In the genomic region with DNA sequence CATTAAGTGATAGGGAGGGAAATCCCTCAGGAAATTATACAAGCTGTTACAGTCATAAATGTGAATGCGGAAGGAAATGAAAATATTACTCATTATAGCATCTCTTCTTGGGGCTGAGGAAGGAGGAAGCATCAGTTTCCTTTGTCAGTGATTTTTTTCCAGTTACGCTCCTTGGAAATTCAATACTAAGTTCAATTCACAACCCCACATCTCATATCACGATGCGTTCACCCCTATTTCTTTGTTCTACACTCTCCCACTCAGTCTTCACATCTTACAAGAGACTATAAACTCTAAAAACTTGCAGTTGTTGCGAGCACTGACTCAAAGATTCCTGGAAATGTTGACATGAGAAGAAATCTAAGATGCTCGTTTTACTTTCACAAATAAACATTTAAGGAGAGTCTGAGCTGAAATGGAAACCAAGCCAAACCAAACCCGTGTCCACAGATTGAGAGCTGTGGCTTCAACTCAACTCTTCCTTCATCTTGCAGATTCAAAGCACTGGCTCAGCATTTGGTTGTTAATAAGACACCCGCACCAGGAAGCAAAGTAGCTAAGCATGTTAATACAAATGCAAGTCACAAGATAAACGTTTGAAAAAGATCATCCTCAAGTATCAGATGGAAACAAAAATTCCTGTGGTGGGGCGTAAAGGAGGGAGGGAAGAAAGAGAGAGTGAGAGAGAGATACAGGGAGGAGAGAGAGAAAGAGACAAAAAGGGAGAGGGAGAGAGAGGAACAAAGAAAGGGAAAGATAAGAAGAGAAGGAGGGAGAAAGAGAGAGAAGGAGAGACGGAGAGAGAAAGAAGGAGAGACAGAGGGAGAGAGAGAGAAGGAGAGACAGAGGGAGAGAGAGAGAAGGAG, we compare ENCODE assay signal across 9 cellular contexts.
DNase-seq lines count a peak whose midpoint lies in the region; ATAC-seq, FAIRE-seq and TF ChIP-seq lines count a peak whose summit lies in the region.
"Had no signal": no experiment of that assay in that cellular context is flagged by ENCODE, and none has a peak within 500 bp of the region (broad histone marks: within the 10 kb centered on the region; RNA-seq: fewer than 3 reads in every experiment).

No MANE protein-coding gene starts in this region.

- peaks cover 44% of the 10 kb centered on the region for H3K4me1 Mint-ChIP-seq in Calu3 (ENCODE audit: low read depth, unreplicated experiment)
- peaks cover 49% of the 10 kb centered on the region for H3K4me1 Mint-ChIP-seq in endothelial cell (ENCODE audit: unreplicated experiment)

- ATAC-seq in psoas muscle, result no peak
- no peak for ATAC-seq in GM19351 (IDR thresholded peaks at IDR 0.05; ENCODE audit: unreplicated experiment)

- BruUV-seq in Calu3 (replicated peaks; lab: Mats Ljungman, UMichigan), result no TSS peak

- peak overlapping the region; percentile 18 for H3K27ac Mint-ChIP-seq in Calu3 (ENCODE audit: unreplicated experiment)
- H3K27ac Mint-ChIP-seq in endothelial cell (ENCODE audit: unreplicated experiment), result peak overlapping the region; percentile 96

- H3K9me3 ChIP-seq in SJSA1 (replicated peaks) (no peaks in the 10 kb centered on the region), psoas muscle (no peaks in the 10 kb centered on the region), kidney (ENCODE audit: control insufficient read depth in 1 of 2, low read length in 2 of 2) (no peaks in the 10 kb centered on the region)

- H3K9me3 Mint-ChIP-seq in Calu3 (ENCODE audit: low read depth, unreplicated experiment) (no peaks in the 10 kb centered on the region), endothelial cell (ENCODE audit: unreplicated experiment) (no peaks in the 10 kb centered on the region)

- H3K36me3 Mint-ChIP-seq in Calu3 (ENCODE audit: insufficient read depth, unreplicated experiment) (no peaks in the 10 kb centered on the region), endothelial cell (ENCODE audit: low read depth, unreplicated experiment) (peaks cover 4% of the 10 kb centered on the region)

- DNase-seq in Calu3 (no peak), SJSA1 (ENCODE audit: low read depth in 1 of 2, low spot score in 2 of 2) (peak; percentile 60 to 85), endothelial cell (ENCODE audit: low spot score) (no peak), psoas muscle (no peak), GM13976 (ENCODE audit: low spot score) (no peak), kidney (no peak)
- no peak for DNase-seq in activated CD8-positive, alpha-beta memory T cell treated with anti-CD3 and anti-CD28 coated beads, Interleukin-2, amount 50 U/mL, for 4 hours
- DNase-seq: NCI-H1417 treated with DMSO at 0.1 percent for 48 hours had no signal

- H3K4me3 ChIP-seq in SJSA1, result peak overlapping the region; percentile 3
- H3K4me3 ChIP-seq in psoas muscle, result peak overlapping the region; percentile 30
- no peak overlapping the region for H3K4me3 ChIP-seq in kidney (ENCODE audit: low read length in 2 of 2)

- H3K36me3 ChIP-seq in SJSA1, result no peaks in the 10 kb centered on the region
- H3K36me3 ChIP-seq in psoas muscle (ENCODE audit: insufficient read depth in 1 of 2, low read depth in 1 of 2), result no peaks in the 10 kb centered on the region
- peaks cover 2 to 5% of the 10 kb centered on the region in 2 donors for H3K36me3 ChIP-seq in kidney (ENCODE audit: control insufficient read depth in 1 of 2, insufficient read depth in 2 of 2, low read length in 2 of 2)

- 44 to 48% (median 45%) methylated on average over 11 of the region's 11 CpGs for WGBS in psoas muscle, 3 donors

- peaks cover 45% of the 10 kb centered on the region for H3K4me1 ChIP-seq in SJSA1 (replicated peaks)
- H3K4me1 ChIP-seq in psoas muscle, result peaks cover 20% of the 10 kb centered on the region
- peaks cover 4 to 6% of the 10 kb centered on the region in 2 donors for H3K4me1 ChIP-seq in kidney (ENCODE audit: control insufficient read depth in 1 of 2, insufficient read depth in 1 of 2, low read depth in 1 of 2, low read length in 2 of 2)

- CTCF ChIA-PET in Calu3 (lab: Charles Lee), result interaction anchor here (0.6 kb wide), 1 partner anchor 207 kb away, joined by 4 read pairs; no protein-coding TSS in a partner anchor

- no peak overlapping the region for H3K9ac ChIP-seq in kidney (ENCODE audit: low read length in 2 of 2)

- H3K4me3 Mint-ChIP-seq in Calu3 (ENCODE audit: low read depth, unreplicated experiment), result no peak overlapping the region
- H3K4me3 Mint-ChIP-seq in endothelial cell (ENCODE audit: unreplicated experiment), result no peak overlapping the region

- intact Hi-C loops in Calu3 (cut with micrococcal nuclease; ENCODE audit: unreplicated experiment), result loop anchor here (2.0 to 10.0 kb wide), 4 partner anchors 74 to 248 kb away; no protein-coding TSS in a partner anchor
- intact Hi-C loops in psoas muscle (cut with DNase I), result no loop called here
- intact Hi-C loops in kidney (cut with DNase I), result no loop called here

- H3K27me3 ChIP-seq in SJSA1 (replicated peaks) (no peaks in the 10 kb centered on the region), psoas muscle (ENCODE audit: insufficient read depth in 3 of 3, low read length in 2 of 3) (no peaks in the 10 kb centered on the region)

- H3K27ac ChIP-seq in SJSA1 (peak overlapping the region; percentile 95), psoas muscle (peak overlapping the region; percentile 21), kidney (ENCODE audit: low read depth in 2 of 2, low read length in 2 of 2) (no peak overlapping the region)

- in situ Hi-C loops in GM13976 (cut with MboI; ENCODE audit: low sequenced_read_pairs, unreplicated experiment), result no loop called here

- FAIRE-seq in kidney (lab: Jason Lieb, UNC), result no peak

- H3K27me3 Mint-ChIP-seq in Calu3 (ENCODE audit: unreplicated experiment) (no peaks in the 10 kb centered on the region), endothelial cell (ENCODE audit: unreplicated experiment) (peaks cover 9% of the 10 kb centered on the region)

- no peak for TF ChIP-seq CTCF in Calu3 (IDR thresholded peaks at IDR 0.05; ENCODE audit: unreplicated experiment)
- TF ChIP-seq CTCF in endothelial cell (IDR thresholded peaks at IDR 0.05; ENCODE audit: unreplicated experiment), result no peak
- TF ChIP-seq CTCF in psoas muscle (IDR thresholded peaks at IDR 0.05), result no peak
- TF ChIP-seq CTCF in GM13976 (IDR thresholded peaks at IDR 0.05; ENCODE audit: borderline replicate concordance, control extremely low read depth, extremely low read depth, insufficient read depth, missing control alignments), result no peak
- no peak for TF ChIP-seq CTCF in kidney (IDR thresholded peaks at IDR 0.05; ENCODE audit: borderline replicate concordance, extremely low read depth, insufficient read depth)

Comparison
In these comparisons a context has a peak if more than half of its experiments do, and no peak if none do; other contexts are left out.
1. DNase-seq: peak in SJSA1 (2 of 2); none in Calu3 (single experiment), endothelial cell (single experiment), psoas muscle (0 of 2), activated CD8-positive, alpha-beta memory T cell treated with anti-CD3 and anti-CD28 coated beads, Interleukin-2, amount 50 U/mL, for 4 hours (single experiment), GM13976 (single experiment) and kidney (single experiment).
2. H3K27ac ChIP-seq: peak in SJSA1 (single experiment) and psoas muscle (single experiment); none in kidney (0 of 2).
3. H3K4me3 ChIP-seq: peak in SJSA1 (single experiment) and psoas muscle (single experiment); none in kidney (0 of 2).